17 cellular contexts compared by ENCODE assay signal in genomic region chr14:103195828-103196615, GRCh38.
"Had no signal": no experiment of that assay in that cellular context is flagged by ENCODE, and none has a peak within 500 bp of the region (broad histone marks: within the 10 kb centered on the region; RNA-seq: fewer than 3 reads in every experiment).

No MANE protein-coding gene starts in this region.

- H3K9ac ChIP-seq: parathyroid adenoma had no signal

- H3K36me3 Mint-ChIP-seq: naive thymus-derived CD8-positive, alpha-beta T cell; stimulated activated naive B cell treated with anti-CD40 and anti-IgM and Interleukin-4, amounts not matched to agents 10 μg/mL and 1 μg/mL and 100 μg/mL, for 72 hours; T-cell had no signal

- H3K36me3 ChIP-seq: thyroid gland had no signal

- H3K9me3 ChIP-seq: body of pancreas, thyroid gland had no signal

- H3K4me3 ChIP-seq: body of pancreas, thyroid gland had no signal

- H3K27ac Mint-ChIP-seq: activated CD4-positive, alpha-beta memory T cell treated with anti-CD3 and anti-CD28 coated beads, Interleukin-2, amount 10 ng/mL, durations not matched to agents 7 days and 5 days; activated naive CD4-positive, alpha-beta T cell treated with anti-CD3 and anti-CD28 coated beads for 36 hours; activated T-cell treated with anti-CD3 and anti-CD28 coated beads, Interleukin-2, amount 50 U/mL, for 24 hours; activated T-helper 2 cell treated with anti-CD3 and anti-CD28 coated beads, Interferon-gamma antibody, Interleukin-2, Interleukin-4, amounts not matched to agents 10 μg/mL and 5 μg/mL and 100 μg/mL, durations not matched to agents 14 hours and 24 hours and 36 hours; endodermal cell; naive thymus-derived CD8-positive, alpha-beta T cell; stimulated activated naive B cell treated with anti-CD40 and anti-IgM and Interleukin-4, amounts not matched to agents 10 μg/mL and 1 μg/mL and 100 μg/mL, for 72 hours; WTC11 had no signal

- H3K27me3 ChIP-seq: body of pancreas, thyroid gland had no signal

- H3K4me1 Mint-ChIP-seq: endodermal cell; naive thymus-derived CD8-positive, alpha-beta T cell; stimulated activated naive B cell treated with anti-CD40 and anti-IgM and Interleukin-4, amounts not matched to agents 10 μg/mL and 1 μg/mL and 100 μg/mL, for 72 hours; WTC11 had no signal

- H2AFZ ChIP-seq: parathyroid adenoma had no signal

- H3K4me3 Mint-ChIP-seq: activated CD4-positive, alpha-beta memory T cell treated with anti-CD3 and anti-CD28 coated beads, Interleukin-2, amount 10 ng/mL, durations not matched to agents 7 days and 5 days; activated naive CD4-positive, alpha-beta T cell treated with anti-CD3 and anti-CD28 coated beads for 36 hours; activated T-cell treated with anti-CD3 and anti-CD28 coated beads, Interleukin-2, amount 50 U/mL, for 24 hours; endodermal cell; naive thymus-derived CD8-positive, alpha-beta T cell; stimulated activated naive B cell treated with anti-CD40 and anti-IgM and Interleukin-4, amounts not matched to agents 10 μg/mL and 1 μg/mL and 100 μg/mL, for 72 hours; T-cell; WTC11 had no signal

- DNase-seq: activated CD4-positive, alpha-beta memory T cell treated with anti-CD3 and anti-CD28 coated beads, Interleukin-2, amount 10 ng/mL, durations not matched to agents 7 days and 5 days; activated CD4-positive, alpha-beta T cell treated with anti-CD3 and anti-CD28 coated beads for 48 hours; activated naive CD4-positive, alpha-beta T cell treated with anti-CD3 and anti-CD28 coated beads for 36 hours; activated T-cell treated with anti-CD3 and anti-CD28 coated beads, Interleukin-2, amount 50 U/mL, for 24 hours; body of pancreas; endodermal cell; foreskin melanocyte; hypothalamus; left ventricle myocardium superior; naive thymus-derived CD8-positive, alpha-beta T cell; stimulated activated naive B cell treated with anti-CD40 and anti-IgM and Interleukin-4, amounts not matched to agents 10 μg/mL and 1 μg/mL and 100 μg/mL, for 72 hours; T-cell; thyroid gland had no signal

- H3K79me2 ChIP-seq: parathyroid adenoma had no signal

- ATAC-seq: body of pancreas; left ventricle myocardium superior; naive thymus-derived CD8-positive, alpha-beta T cell; stimulated activated naive B cell treated with anti-CD40 and anti-IgM and Interleukin-4, amounts not matched to agents 10 μg/mL and 1 μg/mL and 100 μg/mL, for 72 hours; T-cell; WTC11 had no signal

- H3K9me3 Mint-ChIP-seq: activated CD4-positive, alpha-beta memory T cell treated with anti-CD3 and anti-CD28 coated beads, Interleukin-2, amount 10 ng/mL, durations not matched to agents 7 days and 5 days; activated naive CD4-positive, alpha-beta T cell treated with anti-CD3 and anti-CD28 coated beads for 36 hours; activated T-cell treated with anti-CD3 and anti-CD28 coated beads, Interleukin-2, amount 50 U/mL, for 24 hours; activated T-helper 2 cell treated with anti-CD3 and anti-CD28 coated beads, Interferon-gamma antibody, Interleukin-2, Interleukin-4, amounts not matched to agents 10 μg/mL and 5 μg/mL and 100 μg/mL, durations not matched to agents 14 hours and 24 hours and 36 hours had no signal

- H3K27ac ChIP-seq: body of pancreas, epithelial cell of prostate, parathyroid adenoma, thyroid gland had no signal
